Comparison of ENCODE assay signal across 1 cellular context in genomic region chr2:217789003-217789735, GRCh38.
TF ChIP-seq lines count a peak whose summit lies in the region.

No MANE protein-coding gene starts in this region.

TF ChIP-seq in HepG2, 621 proteins besides CTCF, POLR2A, EP300 and RAD21 (continued from another document and continues in another):
- TF ChIP-seq EEA1 (CRISPR knock-in tag; IDR thresholded peaks at IDR 0.05; ENCODE audit: borderline replicate concordance) (0 out of 2 replicates have a peak, but pooled peaks have one; percentile 11), CENPT (CRISPR knock-in tag; IDR thresholded peaks at IDR 0.05; ENCODE audit: low read depth) (no peak), EED (CRISPR knock-in tag; IDR thresholded peaks at IDR 0.05) (peak; percentile 16; the same call in 1 of the 2 replicates), HOXA3 (CRISPR knock-in tag; IDR thresholded peaks at IDR 0.05) (no peak), SATB2 (CRISPR knock-in tag; IDR thresholded peaks at IDR 0.05) (no peak), ARID5B (CRISPR knock-in tag; IDR thresholded peaks at IDR 0.05) (0 out of 2 replicates have a peak, but pooled peaks have one; percentile 31), DMAP1 (CRISPR knock-in tag; IDR thresholded peaks at IDR 0.05) (no peak), MED8 (CRISPR knock-in tag; IDR thresholded peaks at IDR 0.05; ENCODE audit: insufficient replicate concordance) (no peak), MTA1 (CRISPR knock-in tag; IDR thresholded peaks at IDR 0.05; ENCODE audit: borderline replicate concordance) (0 out of 2 replicates have a peak, but pooled peaks have one; percentile 43), ZNF280B (CRISPR knock-in tag; IDR thresholded peaks at IDR 0.05; ENCODE audit: borderline replicate concordance) (no peak), KAT2B (IDR thresholded peaks at IDR 0.05; ENCODE audit: borderline replicate concordance, low read depth, low read length) (no peak), IRF1 (CRISPR knock-in tag; IDR thresholded peaks at IDR 0.05; ENCODE audit: low read depth) (0 out of 2 replicates have a peak, but pooled peaks have one; percentile 29), MYPOP (CRISPR knock-in tag; IDR thresholded peaks at IDR 0.05) (no peak), ETV6 (CRISPR knock-in tag; conservative IDR thresholded peaks at IDR 0.05) (no peak), SMC3 (IDR thresholded peaks at IDR 0.05; ENCODE audit: low read length) (peak; percentile 88), ZNF460 (CRISPR knock-in tag; IDR thresholded peaks at IDR 0.05; ENCODE audit: borderline replicate concordance) (no peak), ZNF263 (CRISPR knock-in tag; IDR thresholded peaks at IDR 0.05) (peak; percentile 83), ZNF281 (CRISPR knock-in tag; IDR thresholded peaks at IDR 0.05; ENCODE audit: borderline replicate concordance) (peak; percentile 29; the same call in 1 of the 2 replicates), ELF1 (CRISPR knock-in tag; IDR thresholded peaks at IDR 0.05) (peak; percentile 50), STAG1 (CRISPR knock-in tag; IDR thresholded peaks at IDR 0.05) (peak; percentile 98), TCF7 (IDR thresholded peaks at IDR 0.05; ENCODE audit: low read depth) (no peak), KDM3A (CRISPR knock-in tag; IDR thresholded peaks at IDR 0.05; ENCODE audit: low read depth) (0 out of 2 replicates have a peak, but pooled peaks have one; percentile 74), RFX3 (CRISPR knock-in tag; IDR thresholded peaks at IDR 0.05) (no peak), CC2D1A (CRISPR knock-in tag; IDR thresholded peaks at IDR 0.05) (0 out of 2 replicates have a peak, but pooled peaks have one; percentile 80), ZNF777 (CRISPR knock-in tag; IDR thresholded peaks at IDR 0.05) (peak; percentile 56; the same call in 1 of the 2 replicates), ZNF441 (CRISPR knock-in tag; IDR thresholded peaks at IDR 0.05; ENCODE audit: borderline replicate concordance) (0 out of 2 replicates have a peak, but pooled peaks have one; percentile 11), ZNF431 (CRISPR knock-in tag; IDR thresholded peaks at IDR 0.05; ENCODE audit: borderline replicate concordance, low read depth) (0 out of 2 replicates have a peak, but pooled peaks have one; percentile 18), THAP11 (CRISPR knock-in tag; IDR thresholded peaks at IDR 0.05) (peak; percentile 55; the same call in 1 of the 2 replicates), TSC22D2 (CRISPR knock-in tag; IDR thresholded peaks at IDR 0.05; ENCODE audit: borderline replicate concordance) (0 out of 2 replicates have a peak, but pooled peaks have one; percentile 38)
- TF ChIP-seq, protein P1, sequence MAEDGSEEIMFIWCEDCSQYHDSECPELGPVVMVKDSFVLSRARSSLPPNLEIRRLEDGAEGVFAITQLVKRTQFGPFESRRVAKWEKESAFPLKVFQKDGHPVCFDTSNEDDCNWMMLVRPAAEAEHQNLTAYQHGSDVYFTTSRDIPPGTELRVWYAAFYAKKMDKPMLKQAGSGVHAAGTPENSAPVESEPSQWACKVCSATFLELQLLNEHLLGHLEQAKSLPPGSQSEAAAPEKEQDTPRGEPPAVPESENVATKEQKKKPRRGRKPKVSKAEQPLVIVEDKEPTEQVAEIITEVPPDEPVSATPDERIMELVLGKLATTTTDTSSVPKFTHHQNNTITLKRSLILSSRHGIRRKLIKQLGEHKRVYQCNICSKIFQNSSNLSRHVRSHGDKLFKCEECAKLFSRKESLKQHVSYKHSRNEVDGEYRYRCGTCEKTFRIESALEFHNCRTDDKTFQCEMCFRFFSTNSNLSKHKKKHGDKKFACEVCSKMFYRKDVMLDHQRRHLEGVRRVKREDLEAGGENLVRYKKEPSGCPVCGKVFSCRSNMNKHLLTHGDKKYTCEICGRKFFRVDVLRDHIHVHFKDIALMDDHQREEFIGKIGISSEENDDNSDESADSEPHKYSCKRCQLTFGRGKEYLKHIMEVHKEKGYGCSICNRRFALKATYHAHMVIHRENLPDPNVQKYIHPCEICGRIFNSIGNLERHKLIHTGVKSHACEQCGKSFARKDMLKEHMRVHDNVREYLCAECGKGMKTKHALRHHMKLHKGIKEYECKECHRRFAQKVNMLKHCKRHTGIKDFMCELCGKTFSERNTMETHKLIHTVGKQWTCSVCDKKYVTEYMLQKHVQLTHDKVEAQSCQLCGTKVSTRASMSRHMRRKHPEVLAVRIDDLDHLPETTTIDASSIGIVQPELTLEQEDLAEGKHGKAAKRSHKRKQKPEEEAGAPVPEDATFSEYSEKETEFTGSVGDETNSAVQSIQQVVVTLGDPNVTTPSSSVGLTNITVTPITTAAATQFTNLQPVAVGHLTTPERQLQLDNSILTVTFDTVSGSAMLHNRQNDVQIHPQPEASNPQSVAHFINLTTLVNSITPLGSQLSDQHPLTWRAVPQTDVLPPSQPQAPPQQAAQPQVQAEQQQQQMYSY (CRISPR knock-in tag; IDR thresholded peaks at IDR 0.05), result no peak
- TF ChIP-seq, protein P2, sequence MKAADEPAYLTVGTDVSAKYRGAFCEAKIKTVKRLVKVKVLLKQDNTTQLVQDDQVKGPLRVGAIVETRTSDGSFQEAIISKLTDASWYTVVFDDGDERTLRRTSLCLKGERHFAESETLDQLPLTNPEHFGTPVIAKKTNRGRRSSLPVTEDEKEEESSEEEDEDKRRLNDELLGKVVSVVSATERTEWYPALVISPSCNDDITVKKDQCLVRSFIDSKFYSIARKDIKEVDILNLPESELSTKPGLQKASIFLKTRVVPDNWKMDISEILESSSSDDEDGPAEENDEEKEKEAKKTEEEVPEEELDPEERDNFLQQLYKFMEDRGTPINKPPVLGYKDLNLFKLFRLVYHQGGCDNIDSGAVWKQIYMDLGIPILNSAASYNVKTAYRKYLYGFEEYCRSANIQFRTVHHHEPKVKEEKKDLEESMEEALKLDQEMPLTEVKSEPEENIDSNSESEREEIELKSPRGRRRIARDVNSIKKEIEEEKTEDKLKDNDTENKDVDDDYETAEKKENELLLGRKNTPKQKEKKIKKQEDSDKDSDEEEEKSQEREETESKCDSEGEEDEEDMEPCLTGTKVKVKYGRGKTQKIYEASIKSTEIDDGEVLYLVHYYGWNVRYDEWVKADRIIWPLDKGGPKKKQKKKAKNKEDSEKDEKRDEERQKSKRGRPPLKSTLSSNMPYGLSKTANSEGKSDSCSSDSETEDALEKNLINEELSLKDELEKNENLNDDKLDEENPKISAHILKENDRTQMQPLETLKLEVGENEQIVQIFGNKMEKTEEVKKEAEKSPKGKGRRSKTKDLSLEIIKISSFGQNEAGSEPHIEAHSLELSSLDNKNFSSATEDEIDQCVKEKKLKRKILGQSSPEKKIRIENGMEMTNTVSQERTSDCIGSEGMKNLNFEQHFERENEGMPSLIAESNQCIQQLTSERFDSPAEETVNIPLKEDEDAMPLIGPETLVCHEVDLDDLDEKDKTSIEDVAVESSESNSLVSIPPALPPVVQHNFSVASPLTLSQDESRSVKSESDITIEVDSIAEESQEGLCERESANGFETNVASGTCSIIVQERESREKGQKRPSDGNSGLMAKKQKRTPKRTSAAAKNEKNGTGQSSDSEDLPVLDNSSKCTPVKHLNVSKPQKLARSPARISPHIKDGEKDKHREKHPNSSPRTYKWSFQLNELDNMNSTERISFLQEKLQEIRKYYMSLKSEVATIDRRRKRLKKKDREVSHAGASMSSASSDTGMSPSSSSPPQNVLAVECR (CRISPR knock-in tag; IDR thresholded peaks at IDR 0.05; ENCODE audit: borderline replicate concordance), result 0 out of 2 replicates have a peak, but pooled peaks have one; percentile 13
- TF ChIP-seq, protein P3, sequence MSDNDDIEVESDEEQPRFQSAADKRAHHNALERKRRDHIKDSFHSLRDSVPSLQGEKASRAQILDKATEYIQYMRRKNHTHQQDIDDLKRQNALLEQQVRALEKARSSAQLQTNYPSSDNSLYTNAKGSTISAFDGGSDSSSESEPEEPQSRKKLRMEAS (IDR thresholded peaks at IDR 0.05), result peak; percentile 17; the same call in 1 of the 2 replicates
- TF ChIP-seq, protein P4, sequence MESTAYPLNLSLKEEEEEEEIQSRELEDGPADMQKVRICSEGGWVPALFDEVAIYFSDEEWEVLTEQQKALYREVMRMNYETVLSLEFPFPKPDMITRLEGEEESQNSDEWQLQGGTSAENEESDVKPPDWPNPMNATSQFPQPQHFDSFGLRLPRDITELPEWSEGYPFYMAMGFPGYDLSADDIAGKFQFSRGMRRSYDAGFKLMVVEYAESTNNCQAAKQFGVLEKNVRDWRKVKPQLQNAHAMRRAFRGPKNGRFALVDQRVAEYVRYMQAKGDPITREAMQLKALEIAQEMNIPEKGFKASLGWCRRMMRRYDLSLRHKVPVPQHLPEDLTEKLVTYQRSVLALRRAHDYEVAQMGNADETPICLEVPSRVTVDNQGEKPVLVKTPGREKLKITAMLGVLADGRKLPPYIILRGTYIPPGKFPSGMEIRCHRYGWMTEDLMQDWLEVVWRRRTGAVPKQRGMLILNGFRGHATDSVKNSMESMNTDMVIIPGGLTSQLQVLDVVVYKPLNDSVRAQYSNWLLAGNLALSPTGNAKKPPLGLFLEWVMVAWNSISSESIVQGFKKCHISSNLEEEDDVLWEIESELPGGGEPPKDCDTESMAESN (CRISPR knock-in tag; conservative IDR thresholded peaks at IDR 0.05), result 0 out of 2 replicates have a peak, but pooled peaks have one; percentile 60
- TF ChIP-seq, protein P5, sequence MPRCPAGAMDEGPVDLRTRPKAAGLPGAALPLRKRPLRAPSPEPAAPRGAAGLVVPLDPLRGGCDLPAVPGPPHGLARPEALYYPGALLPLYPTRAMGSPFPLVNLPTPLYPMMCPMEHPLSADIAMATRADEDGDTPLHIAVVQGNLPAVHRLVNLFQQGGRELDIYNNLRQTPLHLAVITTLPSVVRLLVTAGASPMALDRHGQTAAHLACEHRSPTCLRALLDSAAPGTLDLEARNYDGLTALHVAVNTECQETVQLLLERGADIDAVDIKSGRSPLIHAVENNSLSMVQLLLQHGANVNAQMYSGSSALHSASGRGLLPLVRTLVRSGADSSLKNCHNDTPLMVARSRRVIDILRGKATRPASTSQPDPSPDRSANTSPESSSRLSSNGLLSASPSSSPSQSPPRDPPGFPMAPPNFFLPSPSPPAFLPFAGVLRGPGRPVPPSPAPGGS (CRISPR knock-in tag; IDR thresholded peaks at IDR 0.05), result 0 out of 2 replicates have a peak, but pooled peaks have one; percentile 69
